In the genomic region with DNA sequence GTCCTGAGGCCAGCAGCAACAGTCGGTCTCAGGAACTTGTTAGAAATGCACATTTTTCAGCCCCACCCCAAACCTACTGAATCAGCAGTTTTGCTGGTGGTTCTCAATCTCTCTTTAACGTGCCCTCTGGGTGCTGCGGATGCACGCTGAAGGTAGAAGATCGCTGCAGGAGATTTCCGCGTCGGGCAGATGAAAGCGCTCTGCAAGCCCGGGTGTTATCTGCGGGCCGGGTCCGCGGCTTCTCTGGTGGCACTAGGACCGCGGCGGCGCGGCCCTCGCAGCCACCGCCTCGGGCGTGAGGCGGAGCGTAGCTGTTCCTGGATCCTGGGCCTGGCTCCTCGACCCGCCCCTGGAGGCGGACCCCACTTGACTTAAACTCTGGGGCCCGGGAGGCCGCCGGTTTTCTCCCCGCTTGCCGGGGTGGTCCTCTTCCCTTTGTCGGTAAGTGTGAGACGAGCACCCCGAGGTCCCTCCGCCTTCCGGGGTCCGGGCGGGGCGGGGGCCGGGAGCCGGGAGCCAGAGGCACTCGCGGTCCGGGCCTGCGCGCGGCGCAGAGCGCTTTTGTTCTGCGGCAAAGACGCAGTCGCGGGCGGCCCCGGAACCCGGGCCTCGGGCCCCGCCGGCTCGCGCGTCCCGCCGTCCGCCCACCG, we compare ENCODE assay signal across 1 cellular context.
TF ChIP-seq lines count a peak whose summit lies in the region.

A gene with protein sequence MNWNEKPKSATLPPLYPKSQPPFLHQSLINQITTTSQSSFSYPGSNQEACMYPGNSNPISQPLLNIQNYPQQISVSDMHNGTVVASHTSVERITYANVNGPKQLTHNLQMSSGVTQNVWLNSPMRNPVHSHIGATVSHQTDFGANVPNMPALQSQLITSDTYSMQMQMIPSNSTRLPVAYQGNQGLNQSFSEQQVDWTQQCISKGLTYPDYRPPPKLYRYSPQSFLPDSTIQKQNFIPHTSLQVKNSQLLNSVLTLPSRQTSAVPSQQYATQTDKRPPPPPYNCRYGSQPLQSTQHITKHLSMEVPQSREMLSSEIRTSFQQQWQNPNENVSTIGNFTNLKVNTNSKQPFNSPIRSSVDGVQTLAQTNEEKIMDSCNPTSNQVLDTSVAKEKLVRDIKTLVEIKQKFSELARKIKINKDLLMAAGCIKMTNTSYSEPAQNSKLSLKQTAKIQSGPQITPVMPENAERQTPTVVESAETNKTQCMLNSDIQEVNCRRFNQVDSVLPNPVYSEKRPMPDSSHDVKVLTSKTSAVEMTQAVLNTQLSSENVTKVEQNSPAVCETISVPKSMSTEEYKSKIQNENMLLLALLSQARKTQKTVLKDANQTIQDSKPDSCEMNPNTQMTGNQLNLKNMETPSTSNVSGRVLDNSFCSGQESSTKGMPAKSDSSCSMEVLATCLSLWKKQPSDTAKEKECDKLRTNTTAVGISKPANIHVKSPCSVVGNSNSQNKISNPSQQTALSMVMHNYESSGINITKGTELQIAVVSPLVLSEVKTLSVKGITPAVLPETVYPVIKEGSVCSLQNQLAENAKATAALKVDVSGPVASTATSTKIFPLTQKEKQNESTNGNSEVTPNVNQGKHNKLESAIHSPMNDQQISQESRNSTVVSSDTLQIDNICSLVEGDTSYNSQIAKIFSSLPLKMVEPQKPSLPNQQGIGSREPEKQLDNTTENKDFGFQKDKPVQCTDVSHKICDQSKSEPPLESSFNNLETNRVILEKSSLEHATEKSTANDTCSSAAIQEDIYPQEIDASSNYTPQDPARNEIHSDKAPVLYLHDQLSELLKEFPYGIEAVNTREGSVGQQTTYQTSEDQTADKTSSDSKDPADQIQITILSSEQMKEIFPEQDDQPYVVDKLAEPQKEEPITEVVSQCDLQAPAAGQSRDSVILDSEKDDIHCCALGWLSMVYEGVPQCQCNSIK (N-terminal part only) (plus strand): TSS at position 365 of the 650 bp plus-strand sequence. CDS start 21,541 bp downstream, outside the sequence.

TF ChIP-seq in HepG2, 621 proteins besides CTCF, POLR2A, EP300 and RAD21 (continued from another document and continues in another):
- TF ChIP-seq, protein P1, sequence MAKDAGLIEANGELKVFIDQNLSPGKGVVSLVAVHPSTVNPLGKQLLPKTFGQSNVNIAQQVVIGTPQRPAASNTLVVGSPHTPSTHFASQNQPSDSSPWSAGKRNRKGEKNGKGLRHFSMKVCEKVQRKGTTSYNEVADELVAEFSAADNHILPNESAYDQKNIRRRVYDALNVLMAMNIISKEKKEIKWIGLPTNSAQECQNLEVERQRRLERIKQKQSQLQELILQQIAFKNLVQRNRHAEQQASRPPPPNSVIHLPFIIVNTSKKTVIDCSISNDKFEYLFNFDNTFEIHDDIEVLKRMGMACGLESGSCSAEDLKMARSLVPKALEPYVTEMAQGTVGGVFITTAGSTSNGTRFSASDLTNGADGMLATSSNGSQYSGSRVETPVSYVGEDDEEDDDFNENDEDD (CRISPR knock-in tag; IDR thresholded peaks at IDR 0.05; ENCODE audit: borderline replicate concordance) = peak; percentile 42; the same call in 1 of the 2 replicates
- TF ChIP-seq, protein P2, sequence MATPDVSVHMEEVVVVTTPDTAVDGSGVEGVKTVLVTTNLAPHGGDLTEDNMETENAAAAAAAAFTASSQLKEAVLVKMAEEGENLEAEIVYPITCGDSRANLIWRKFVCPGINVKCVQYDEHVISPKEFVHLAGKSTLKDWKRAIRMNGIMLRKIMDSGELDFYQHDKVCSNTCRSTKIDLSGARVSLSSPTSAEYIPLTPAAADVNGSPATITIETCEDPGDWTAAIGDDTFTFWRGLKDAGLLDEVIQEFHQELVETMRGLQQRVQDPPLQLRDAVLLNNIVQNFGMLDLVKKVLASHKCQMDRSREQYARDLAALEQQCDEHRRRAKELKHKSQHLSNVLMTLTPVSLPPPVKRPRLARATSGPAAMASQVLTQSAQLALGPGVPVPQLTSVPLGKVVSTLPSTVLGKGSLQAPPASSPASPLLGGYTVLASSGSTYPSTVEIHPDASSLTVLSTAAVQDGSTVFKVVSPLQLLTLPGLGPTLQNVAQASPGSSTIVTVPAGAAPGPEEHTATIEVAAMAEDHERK (CRISPR knock-in tag; IDR thresholded peaks at IDR 0.05; ENCODE audit: low read depth) = no peak
- TF ChIP-seq ZFP36L2 (CRISPR knock-in tag; IDR thresholded peaks at IDR 0.05) (no peak), ZNF224 (CRISPR knock-in tag; IDR thresholded peaks at IDR 0.05) (no peak; the same call in 1 of the 2 replicates), ZNF17 (CRISPR knock-in tag; IDR thresholded peaks at IDR 0.05) (no peak), ZNF777 (CRISPR knock-in tag; IDR thresholded peaks at IDR 0.05) (no peak), FOSL2 (CRISPR knock-in tag; IDR thresholded peaks at IDR 0.05) (peak; percentile 60), NR1H2 (CRISPR knock-in tag; IDR thresholded peaks at IDR 0.05; ENCODE audit: borderline replicate concordance, low read depth) (no peak), ZNF296 (CRISPR knock-in tag; conservative IDR thresholded peaks at IDR 0.05) (no peak), GFI1 (CRISPR knock-in tag; IDR thresholded peaks at IDR 0.05; ENCODE audit: borderline replicate concordance) (peak; percentile 45; the same call in 1 of the 2 replicates), ZNF841 (CRISPR knock-in tag; IDR thresholded peaks at IDR 0.05; ENCODE audit: borderline replicate concordance) (no peak), ZNF652 (CRISPR knock-in tag; IDR thresholded peaks at IDR 0.05; ENCODE audit: borderline replicate concordance, low read depth) (peak; percentile 10; the same call in 1 of the 2 replicates), ONECUT2 (CRISPR knock-in tag; IDR thresholded peaks at IDR 0.05) (no peak), ZNF367 (CRISPR knock-in tag; IDR thresholded peaks at IDR 0.05; ENCODE audit: borderline replicate concordance) (no peak), ZNF34 (CRISPR knock-in tag; IDR thresholded peaks at IDR 0.05; ENCODE audit: borderline replicate concordance) (no peak), TBP (CRISPR knock-in tag; IDR thresholded peaks at IDR 0.05) (no peak), RBFOX2 (IDR thresholded peaks at IDR 0.05; ENCODE audit: low read depth, low read length) (peak; percentile 86), NFKB2 (CRISPR knock-in tag; IDR thresholded peaks at IDR 0.05; ENCODE audit: borderline replicate concordance) (no peak; the same call in 1 of the 2 replicates), ZNF3 (CRISPR knock-in tag; IDR thresholded peaks at IDR 0.05) (no peak), DNMT3B (CRISPR knock-in tag; conservative IDR thresholded peaks at IDR 0.05) (no peak), ZFY (CRISPR knock-in tag; IDR thresholded peaks at IDR 0.05) (peak; percentile 89), ZNF670 (CRISPR knock-in tag; IDR thresholded peaks at IDR 0.05; ENCODE audit: borderline replicate concordance) (no peak), PHF5A (CRISPR knock-in tag; IDR thresholded peaks at IDR 0.05; ENCODE audit: low read depth, unreplicated experiment) (no peak), ZNF850 (CRISPR knock-in tag; conservative IDR thresholded peaks at IDR 0.05) (no peak), NCOA5 (CRISPR knock-in tag; IDR thresholded peaks at IDR 0.05) (no peak), RFX3 (CRISPR knock-in tag; IDR thresholded peaks at IDR 0.05) (no peak), PPARG (CRISPR knock-in tag; conservative IDR thresholded peaks at IDR 0.05) (0 out of 2 replicates have a peak, but pooled peaks have one; percentile 54), HDAC2 (CRISPR knock-in tag; IDR thresholded peaks at IDR 0.05) (peak; percentile 78), RELA (CRISPR knock-in tag; IDR thresholded peaks at IDR 0.05) (no peak), ZSCAN21 (CRISPR knock-in tag; IDR thresholded peaks at IDR 0.05; ENCODE audit: borderline replicate concordance) (no peak), ZNF75D (CRISPR knock-in tag; IDR thresholded peaks at IDR 0.05; ENCODE audit: borderline replicate concordance) (no peak), ZNF143 (CRISPR knock-in tag; IDR thresholded peaks at IDR 0.05) (no peak), ZNF274 (CRISPR knock-in tag; IDR thresholded peaks at IDR 0.05) (no peak), ZNF44 (CRISPR knock-in tag; IDR thresholded peaks at IDR 0.05) (0 out of 2 replicates have a peak, but pooled peaks have one; percentile 24), PAX8 (CRISPR knock-in tag; IDR thresholded peaks at IDR 0.05; ENCODE audit: borderline replicate concordance) (no peak), CENPT (CRISPR knock-in tag; IDR thresholded peaks at IDR 0.05; ENCODE audit: low read depth) (no peak), ESRRA (CRISPR knock-in tag; IDR thresholded peaks at IDR 0.05; ENCODE audit: low read depth) (no peak), NPAS2 (CRISPR knock-in tag; IDR thresholded peaks at IDR 0.05; ENCODE audit: borderline replicate concordance) (no peak), MBD4 (IDR thresholded peaks at IDR 0.05; ENCODE audit: borderline replicate concordance, low read length) (no peak), ZNF138 (CRISPR knock-in tag; IDR thresholded peaks at IDR 0.05; ENCODE audit: low read depth) (no peak), KMT2B (CRISPR knock-in tag; IDR thresholded peaks at IDR 0.05) (peak; percentile 75), MTF2 (CRISPR knock-in tag; IDR thresholded peaks at IDR 0.05; ENCODE audit: borderline replicate concordance) (no peak), ZNF614 (CRISPR knock-in tag; IDR thresholded peaks at IDR 0.05; ENCODE audit: borderline replicate concordance) (peak; percentile 83), ZFP90 (CRISPR knock-in tag; IDR thresholded peaks at IDR 0.05; ENCODE audit: borderline replicate concordance) (no peak; the same call in 1 of the 2 replicates), ZFAT (CRISPR knock-in tag; conservative IDR thresholded peaks at IDR 0.05) (no peak), ZZZ3 (CRISPR knock-in tag; IDR thresholded peaks at IDR 0.05; ENCODE audit: borderline replicate concordance) (peak; percentile 44; the same call in 1 of the 2 replicates), PRPF4 (IDR thresholded peaks at IDR 0.05; ENCODE audit: low read depth, low read length, poor library complexity, severe bottlenecking) (no peak), ZFP36L1 (CRISPR knock-in tag; IDR thresholded peaks at IDR 0.05) (no peak)
- TF ChIP-seq, protein P3, sequence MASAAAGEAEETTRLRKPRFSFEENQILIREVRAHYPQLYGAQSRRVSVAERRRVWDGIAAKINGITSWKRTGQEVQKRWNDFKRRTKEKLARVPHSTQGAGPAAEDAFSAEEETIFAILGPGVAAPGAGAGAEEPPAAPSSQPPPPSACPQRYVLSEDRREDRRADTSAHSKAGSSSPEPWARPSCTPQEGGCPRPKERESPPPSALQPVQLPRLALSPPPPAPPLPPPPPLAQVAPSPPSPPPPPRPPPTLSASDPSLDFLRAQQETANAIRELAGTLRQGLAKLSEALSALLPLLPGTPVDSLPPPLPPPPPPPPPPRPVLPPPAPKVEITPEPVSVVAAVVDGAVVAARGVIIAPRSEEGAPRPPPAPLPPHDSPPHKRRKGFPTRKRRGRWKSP (CRISPR knock-in tag; IDR thresholded peaks at IDR 0.05) = peak; percentile 87
- TF ChIP-seq, protein P4, sequence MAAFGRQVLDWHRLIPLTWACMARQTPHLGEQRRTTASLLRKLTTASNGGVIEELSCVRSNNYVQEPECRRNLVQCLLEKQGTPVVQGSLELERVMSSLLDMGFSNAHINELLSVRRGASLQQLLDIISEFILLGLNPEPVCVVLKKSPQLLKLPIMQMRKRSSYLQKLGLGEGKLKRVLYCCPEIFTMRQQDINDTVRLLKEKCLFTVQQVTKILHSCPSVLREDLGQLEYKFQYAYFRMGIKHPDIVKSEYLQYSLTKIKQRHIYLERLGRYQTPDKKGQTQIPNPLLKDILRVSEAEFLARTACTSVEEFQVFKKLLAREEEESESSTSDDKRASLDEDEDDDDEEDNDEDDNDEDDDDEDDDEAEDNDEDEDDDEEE (CRISPR knock-in tag; IDR thresholded peaks at IDR 0.05) = no peak
- TF ChIP-seq, protein P5, sequence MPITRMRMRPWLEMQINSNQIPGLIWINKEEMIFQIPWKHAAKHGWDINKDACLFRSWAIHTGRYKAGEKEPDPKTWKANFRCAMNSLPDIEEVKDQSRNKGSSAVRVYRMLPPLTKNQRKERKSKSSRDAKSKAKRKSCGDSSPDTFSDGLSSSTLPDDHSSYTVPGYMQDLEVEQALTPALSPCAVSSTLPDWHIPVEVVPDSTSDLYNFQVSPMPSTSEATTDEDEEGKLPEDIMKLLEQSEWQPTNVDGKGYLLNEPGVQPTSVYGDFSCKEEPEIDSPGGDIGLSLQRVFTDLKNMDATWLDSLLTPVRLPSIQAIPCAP (CRISPR knock-in tag; IDR thresholded peaks at IDR 0.05; ENCODE audit: low read depth) = no peak
- TF ChIP-seq, protein P6, sequence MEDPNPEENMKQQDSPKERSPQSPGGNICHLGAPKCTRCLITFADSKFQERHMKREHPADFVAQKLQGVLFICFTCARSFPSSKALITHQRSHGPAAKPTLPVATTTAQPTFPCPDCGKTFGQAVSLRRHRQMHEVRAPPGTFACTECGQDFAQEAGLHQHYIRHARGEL (CRISPR knock-in tag; IDR thresholded peaks at IDR 0.05) = no peak
- TF ChIP-seq, protein P7, sequence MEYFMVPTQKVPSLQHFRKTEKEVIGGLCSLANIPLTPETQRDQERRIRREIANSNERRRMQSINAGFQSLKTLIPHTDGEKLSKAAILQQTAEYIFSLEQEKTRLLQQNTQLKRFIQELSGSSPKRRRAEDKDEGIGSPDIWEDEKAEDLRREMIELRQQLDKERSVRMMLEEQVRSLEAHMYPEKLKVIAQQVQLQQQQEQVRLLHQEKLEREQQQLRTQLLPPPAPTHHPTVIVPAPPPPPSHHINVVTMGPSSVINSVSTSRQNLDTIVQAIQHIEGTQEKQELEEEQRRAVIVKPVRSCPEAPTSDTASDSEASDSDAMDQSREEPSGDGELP (IDR thresholded peaks at IDR 0.05; ENCODE audit: borderline replicate concordance, low read depth) = no peak
- TF ChIP-seq, protein P8, sequence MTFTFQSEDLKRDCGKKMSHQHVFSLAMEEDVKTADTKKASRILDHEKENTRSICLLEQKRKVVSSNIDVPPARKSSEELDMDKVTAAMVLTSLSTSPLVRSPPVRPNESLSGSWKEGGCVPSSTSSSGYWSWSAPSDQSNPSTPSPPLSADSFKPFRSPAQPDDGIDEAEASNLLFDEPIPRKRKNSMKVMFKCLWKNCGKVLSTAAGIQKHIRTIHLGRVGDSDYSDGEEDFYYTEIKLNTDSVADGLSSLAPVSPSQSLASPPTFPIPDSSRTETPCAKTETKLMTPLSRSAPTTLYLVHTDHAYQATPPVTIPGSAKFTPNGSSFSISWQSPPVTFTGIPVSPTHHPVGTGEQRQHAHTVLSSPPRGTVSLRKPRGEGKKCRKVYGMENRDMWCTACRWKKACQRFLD (CRISPR knock-in tag; IDR thresholded peaks at IDR 0.05; ENCODE audit: borderline replicate concordance) = no peak
- TF ChIP-seq, protein P9, sequence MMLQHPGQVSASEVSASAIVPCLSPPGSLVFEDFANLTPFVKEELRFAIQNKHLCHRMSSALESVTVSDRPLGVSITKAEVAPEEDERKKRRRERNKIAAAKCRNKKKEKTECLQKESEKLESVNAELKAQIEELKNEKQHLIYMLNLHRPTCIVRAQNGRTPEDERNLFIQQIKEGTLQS (CRISPR knock-in tag; IDR thresholded peaks at IDR 0.05) = no peak
- TF ChIP-seq, protein P10, sequence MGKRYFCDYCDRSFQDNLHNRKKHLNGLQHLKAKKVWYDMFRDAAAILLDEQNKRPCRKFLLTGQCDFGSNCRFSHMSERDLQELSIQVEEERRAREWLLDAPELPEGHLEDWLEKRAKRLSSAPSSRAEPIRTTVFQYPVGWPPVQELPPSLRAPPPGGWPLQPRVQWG (CRISPR knock-in tag; IDR thresholded peaks at IDR 0.05; ENCODE audit: borderline replicate concordance, low read depth) = no peak
- TF ChIP-seq, protein P11, sequence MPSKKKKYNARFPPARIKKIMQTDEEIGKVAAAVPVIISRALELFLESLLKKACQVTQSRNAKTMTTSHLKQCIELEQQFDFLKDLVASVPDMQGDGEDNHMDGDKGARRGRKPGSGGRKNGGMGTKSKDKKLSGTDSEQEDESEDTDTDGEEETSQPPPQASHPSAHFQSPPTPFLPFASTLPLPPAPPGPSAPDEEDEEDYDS (CRISPR knock-in tag; IDR thresholded peaks at IDR 0.05) = peak; percentile 79
